In genomic region chr14:73758392-73759182, GRCh38 we compare ENCODE assay signal across 1 cellular context.
TF ChIP-seq lines count a peak whose summit lies in the region.

No MANE protein-coding gene starts in this region.

TF ChIP-seq in HepG2, 621 proteins besides CTCF, POLR2A, EP300 and RAD21 (continued from another document and continues in another):
- TF ChIP-seq TFDP2 (CRISPR knock-in tag; IDR thresholded peaks at IDR 0.05) (no peak), ELF3 (CRISPR knock-in tag; IDR thresholded peaks at IDR 0.05) (no peak), ZNF274 (CRISPR knock-in tag; IDR thresholded peaks at IDR 0.05) (peak; percentile 53; the same call in 1 of the 2 replicates), ZSCAN9 (CRISPR knock-in tag; IDR thresholded peaks at IDR 0.05; ENCODE audit: borderline replicate concordance) (0 out of 2 replicates have a peak, but pooled peaks have one; percentile 25), EEA1 (CRISPR knock-in tag; IDR thresholded peaks at IDR 0.05; ENCODE audit: borderline replicate concordance) (peak; percentile 19; the same call in 1 of the 2 replicates), ZFY (CRISPR knock-in tag; IDR thresholded peaks at IDR 0.05) (peak; percentile 46; the same call in 1 of the 2 replicates), ZNF180 (CRISPR knock-in tag; IDR thresholded peaks at IDR 0.05; ENCODE audit: borderline replicate concordance, low read depth) (no peak), HES4 (CRISPR knock-in tag; IDR thresholded peaks at IDR 0.05; ENCODE audit: borderline replicate concordance) (peak; percentile 21; the same call in 1 of the 2 replicates), RCOR2 (CRISPR knock-in tag; IDR thresholded peaks at IDR 0.05) (0 out of 2 replicates have a peak, but pooled peaks have one; percentile 22), ARNT2 (CRISPR knock-in tag; IDR thresholded peaks at IDR 0.05; ENCODE audit: low read depth) (peak; percentile 42; the same call in 1 of the 2 replicates), MTA1 (CRISPR knock-in tag; IDR thresholded peaks at IDR 0.05; ENCODE audit: borderline replicate concordance) (peak; percentile 10; the same call in 1 of the 2 replicates), MEF2D (CRISPR knock-in tag; IDR thresholded peaks at IDR 0.05) (0 out of 2 replicates have a peak, but pooled peaks have one; percentile 26), ZNF557 (CRISPR knock-in tag; IDR thresholded peaks at IDR 0.05) (0 out of 2 replicates have a peak, but pooled peaks have one; percentile 51), ZNF317 (CRISPR knock-in tag; IDR thresholded peaks at IDR 0.05) (peak; percentile 66; the same call in 1 of the 2 replicates), RBFOX2 (IDR thresholded peaks at IDR 0.05; ENCODE audit: low read depth, low read length) (peak; percentile 25; the same call in 1 of the 2 replicates), TAF15 (IDR thresholded peaks at IDR 0.05; ENCODE audit: low read depth, low read length, poor library complexity, severe bottlenecking) (peak; percentile 75), ZNF576 (CRISPR knock-in tag; IDR thresholded peaks at IDR 0.05) (peak; percentile 27; the same call in 1 of the 2 replicates), PHF20 (CRISPR knock-in tag; IDR thresholded peaks at IDR 0.05) (0 out of 2 replicates have a peak, but pooled peaks have one; percentile 4), DMAP1 (CRISPR knock-in tag; IDR thresholded peaks at IDR 0.05) (peak; percentile 49; the same call in 1 of the 2 replicates), NCOA5 (CRISPR knock-in tag; IDR thresholded peaks at IDR 0.05) (no peak), ZNF670 (CRISPR knock-in tag; IDR thresholded peaks at IDR 0.05; ENCODE audit: borderline replicate concordance) (0 out of 2 replicates have a peak, but pooled peaks have one; percentile 68), HNF4A (CRISPR knock-in tag; IDR thresholded peaks at IDR 0.05) (0 out of 2 replicates have a peak, but pooled peaks have one; percentile 20), SAP130 (CRISPR knock-in tag; IDR thresholded peaks at IDR 0.05; ENCODE audit: low read depth) (peak; percentile 71), SMC3 (IDR thresholded peaks at IDR 0.05; ENCODE audit: low read length) (peak; percentile 55), STAT5B (CRISPR knock-in tag; IDR thresholded peaks at IDR 0.05) (no peak), IRF9 (CRISPR knock-in tag; IDR thresholded peaks at IDR 0.05; ENCODE audit: borderline replicate concordance) (peak; percentile 23; the same call in 1 of the 2 replicates), GABPB1 (CRISPR knock-in tag; IDR thresholded peaks at IDR 0.05) (peak; percentile 38), KAT7 (CRISPR knock-in tag; IDR thresholded peaks at IDR 0.05; ENCODE audit: borderline replicate concordance) (peak; percentile 23; the same call in 1 of the 2 replicates), CBX1 (IDR thresholded peaks at IDR 0.05; ENCODE audit: low read depth) (peak; percentile 29), ZNF776 (CRISPR knock-in tag; IDR thresholded peaks at IDR 0.05) (peak; percentile 45; the same call in 1 of the 2 replicates), SALL1 (CRISPR knock-in tag; IDR thresholded peaks at IDR 0.05) (peak; percentile 14; the same call in 1 of the 2 replicates), TAF1 (CRISPR knock-in tag; IDR thresholded peaks at IDR 0.05) (peak; percentile 12; the same call in 1 of the 2 replicates), NONO (IDR thresholded peaks at IDR 0.05) (no peak), NONO (CRISPR knock-in tag; conservative IDR thresholded peaks at IDR 0.05) (0 out of 2 replicates have a peak, but pooled peaks have one; percentile 14), MAFG (CRISPR knock-in tag; IDR thresholded peaks at IDR 0.05) (0 out of 2 replicates have a peak, but pooled peaks have one; percentile 32), ZNF33A (CRISPR knock-in tag; IDR thresholded peaks at IDR 0.05; ENCODE audit: borderline replicate concordance) (no peak), TFAP4 (IDR thresholded peaks at IDR 0.05; ENCODE audit: borderline replicate concordance, low read depth) (peak; percentile 84), ZNF331 (CRISPR knock-in tag; IDR thresholded peaks at IDR 0.05) (0 out of 2 replicates have a peak, but pooled peaks have one; percentile 27), KDM5A (IDR thresholded peaks at IDR 0.05; ENCODE audit: borderline replicate concordance, low read length) (0 out of 2 replicates have a peak, but pooled peaks have one; percentile 16), FOSL1 (CRISPR knock-in tag; IDR thresholded peaks at IDR 0.05; ENCODE audit: borderline replicate concordance) (no peak), HMG20A (CRISPR knock-in tag; IDR thresholded peaks at IDR 0.05; ENCODE audit: borderline replicate concordance) (peak; percentile 25; the same call in 1 of the 2 replicates), PHF8 (CRISPR knock-in tag; IDR thresholded peaks at IDR 0.05) (peak; percentile 38), FOSL2 (CRISPR knock-in tag; IDR thresholded peaks at IDR 0.05) (peak; percentile 52; the same call in 1 of the 2 replicates), ZC3H13 (CRISPR knock-in tag; IDR thresholded peaks at IDR 0.05) (0 out of 2 replicates have a peak, but pooled peaks have one; percentile 31), STAG1 (CRISPR knock-in tag; IDR thresholded peaks at IDR 0.05) (peak; percentile 68), HIVEP1 (CRISPR knock-in tag; IDR thresholded peaks at IDR 0.05) (peak; percentile 67; the same call in 1 of the 2 replicates), SPEN (CRISPR knock-in tag; IDR thresholded peaks at IDR 0.05; ENCODE audit: low read depth) (peak; percentile 41; the same call in 1 of the 2 replicates), LCORL (IDR thresholded peaks at IDR 0.05) (no peak), LCORL (CRISPR knock-in tag; IDR thresholded peaks at IDR 0.05) (peak; percentile 70; the same call in 1 of the 2 replicates), MYC (CRISPR knock-in tag; IDR thresholded peaks at IDR 0.05; ENCODE audit: borderline replicate concordance) (peak; percentile 42; the same call in 1 of the 2 replicates), ZNF501 (CRISPR knock-in tag; IDR thresholded peaks at IDR 0.05) (peak; percentile 49), MEIS2 (CRISPR knock-in tag; IDR thresholded peaks at IDR 0.05) (0 out of 2 replicates have a peak, but pooled peaks have one; percentile 24), TGIF2 (CRISPR knock-in tag; IDR thresholded peaks at IDR 0.05) (no peak)
- TF ChIP-seq, protein P1, sequence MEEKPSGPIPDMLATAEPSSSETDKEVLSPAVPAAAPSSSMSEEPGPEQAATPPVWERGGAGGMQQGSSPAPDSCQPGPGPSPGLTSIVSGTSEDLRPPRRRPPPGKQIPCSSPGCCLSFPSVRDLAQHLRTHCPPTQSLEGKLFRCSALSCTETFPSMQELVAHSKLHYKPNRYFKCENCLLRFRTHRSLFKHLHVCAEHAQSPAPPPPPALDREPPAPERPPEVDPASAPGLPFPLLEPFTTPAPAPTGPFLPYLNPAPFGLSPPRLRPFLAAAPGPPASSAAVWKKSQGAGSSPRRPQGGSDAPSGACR (CRISPR knock-in tag; IDR thresholded peaks at IDR 0.05), result peak; percentile 88
- TF ChIP-seq, protein P2, sequence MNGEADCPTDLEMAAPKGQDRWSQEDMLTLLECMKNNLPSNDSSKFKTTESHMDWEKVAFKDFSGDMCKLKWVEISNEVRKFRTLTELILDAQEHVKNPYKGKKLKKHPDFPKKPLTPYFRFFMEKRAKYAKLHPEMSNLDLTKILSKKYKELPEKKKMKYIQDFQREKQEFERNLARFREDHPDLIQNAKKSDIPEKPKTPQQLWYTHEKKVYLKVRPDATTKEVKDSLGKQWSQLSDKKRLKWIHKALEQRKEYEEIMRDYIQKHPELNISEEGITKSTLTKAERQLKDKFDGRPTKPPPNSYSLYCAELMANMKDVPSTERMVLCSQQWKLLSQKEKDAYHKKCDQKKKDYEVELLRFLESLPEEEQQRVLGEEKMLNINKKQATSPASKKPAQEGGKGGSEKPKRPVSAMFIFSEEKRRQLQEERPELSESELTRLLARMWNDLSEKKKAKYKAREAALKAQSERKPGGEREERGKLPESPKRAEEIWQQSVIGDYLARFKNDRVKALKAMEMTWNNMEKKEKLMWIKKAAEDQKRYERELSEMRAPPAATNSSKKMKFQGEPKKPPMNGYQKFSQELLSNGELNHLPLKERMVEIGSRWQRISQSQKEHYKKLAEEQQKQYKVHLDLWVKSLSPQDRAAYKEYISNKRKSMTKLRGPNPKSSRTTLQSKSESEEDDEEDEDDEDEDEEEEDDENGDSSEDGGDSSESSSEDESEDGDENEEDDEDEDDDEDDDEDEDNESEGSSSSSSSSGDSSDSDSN (CRISPR knock-in tag; IDR thresholded peaks at IDR 0.05), result peak; percentile 54
- TF ChIP-seq, protein P3, sequence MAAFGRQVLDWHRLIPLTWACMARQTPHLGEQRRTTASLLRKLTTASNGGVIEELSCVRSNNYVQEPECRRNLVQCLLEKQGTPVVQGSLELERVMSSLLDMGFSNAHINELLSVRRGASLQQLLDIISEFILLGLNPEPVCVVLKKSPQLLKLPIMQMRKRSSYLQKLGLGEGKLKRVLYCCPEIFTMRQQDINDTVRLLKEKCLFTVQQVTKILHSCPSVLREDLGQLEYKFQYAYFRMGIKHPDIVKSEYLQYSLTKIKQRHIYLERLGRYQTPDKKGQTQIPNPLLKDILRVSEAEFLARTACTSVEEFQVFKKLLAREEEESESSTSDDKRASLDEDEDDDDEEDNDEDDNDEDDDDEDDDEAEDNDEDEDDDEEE (CRISPR knock-in tag; IDR thresholded peaks at IDR 0.05), result 0 out of 2 replicates have a peak, but pooled peaks have one; percentile 69
- TF ChIP-seq, protein P4, sequence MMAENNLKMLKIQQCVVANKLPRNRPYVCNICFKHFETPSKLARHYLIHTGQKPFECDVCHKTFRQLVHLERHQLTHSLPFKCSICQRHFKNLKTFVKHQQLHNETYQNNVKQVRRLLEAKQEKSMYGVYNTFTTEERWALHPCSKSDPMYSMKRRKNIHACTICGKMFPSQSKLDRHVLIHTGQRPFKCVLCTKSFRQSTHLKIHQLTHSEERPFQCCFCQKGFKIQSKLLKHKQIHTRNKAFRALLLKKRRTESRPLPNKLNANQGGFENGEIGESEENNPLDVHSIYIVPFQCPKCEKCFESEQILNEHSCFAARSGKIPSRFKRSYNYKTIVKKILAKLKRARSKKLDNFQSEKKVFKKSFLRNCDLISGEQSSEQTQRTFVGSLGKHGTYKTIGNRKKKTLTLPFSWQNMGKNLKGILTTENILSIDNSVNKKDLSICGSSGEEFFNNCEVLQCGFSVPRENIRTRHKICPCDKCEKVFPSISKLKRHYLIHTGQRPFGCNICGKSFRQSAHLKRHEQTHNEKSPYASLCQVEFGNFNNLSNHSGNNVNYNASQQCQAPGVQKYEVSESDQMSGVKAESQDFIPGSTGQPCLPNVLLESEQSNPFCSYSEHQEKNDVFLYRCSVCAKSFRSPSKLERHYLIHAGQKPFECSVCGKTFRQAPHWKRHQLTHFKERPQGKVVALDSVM (CRISPR knock-in tag; IDR thresholded peaks at IDR 0.05), result peak; percentile 98
- TF ChIP-seq, protein P5, sequence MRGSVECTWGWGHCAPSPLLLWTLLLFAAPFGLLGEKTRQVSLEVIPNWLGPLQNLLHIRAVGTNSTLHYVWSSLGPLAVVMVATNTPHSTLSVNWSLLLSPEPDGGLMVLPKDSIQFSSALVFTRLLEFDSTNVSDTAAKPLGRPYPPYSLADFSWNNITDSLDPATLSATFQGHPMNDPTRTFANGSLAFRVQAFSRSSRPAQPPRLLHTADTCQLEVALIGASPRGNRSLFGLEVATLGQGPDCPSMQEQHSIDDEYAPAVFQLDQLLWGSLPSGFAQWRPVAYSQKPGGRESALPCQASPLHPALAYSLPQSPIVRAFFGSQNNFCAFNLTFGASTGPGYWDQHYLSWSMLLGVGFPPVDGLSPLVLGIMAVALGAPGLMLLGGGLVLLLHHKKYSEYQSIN (CRISPR knock-in tag; IDR thresholded peaks at IDR 0.05; ENCODE audit: borderline replicate concordance), result no peak
- TF ChIP-seq, protein P6, sequence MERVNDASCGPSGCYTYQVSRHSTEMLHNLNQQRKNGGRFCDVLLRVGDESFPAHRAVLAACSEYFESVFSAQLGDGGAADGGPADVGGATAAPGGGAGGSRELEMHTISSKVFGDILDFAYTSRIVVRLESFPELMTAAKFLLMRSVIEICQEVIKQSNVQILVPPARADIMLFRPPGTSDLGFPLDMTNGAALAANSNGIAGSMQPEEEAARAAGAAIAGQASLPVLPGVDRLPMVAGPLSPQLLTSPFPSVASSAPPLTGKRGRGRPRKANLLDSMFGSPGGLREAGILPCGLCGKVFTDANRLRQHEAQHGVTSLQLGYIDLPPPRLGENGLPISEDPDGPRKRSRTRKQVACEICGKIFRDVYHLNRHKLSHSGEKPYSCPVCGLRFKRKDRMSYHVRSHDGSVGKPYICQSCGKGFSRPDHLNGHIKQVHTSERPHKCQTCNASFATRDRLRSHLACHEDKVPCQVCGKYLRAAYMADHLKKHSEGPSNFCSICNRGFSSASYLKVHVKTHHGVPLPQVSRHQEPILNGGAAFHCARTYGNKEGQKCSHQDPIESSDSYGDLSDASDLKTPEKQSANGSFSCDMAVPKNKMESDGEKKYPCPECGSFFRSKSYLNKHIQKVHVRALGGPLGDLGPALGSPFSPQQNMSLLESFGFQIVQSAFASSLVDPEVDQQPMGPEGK (CRISPR knock-in tag; IDR thresholded peaks at IDR 0.05), result peak; percentile 61
- TF ChIP-seq, protein P7, sequence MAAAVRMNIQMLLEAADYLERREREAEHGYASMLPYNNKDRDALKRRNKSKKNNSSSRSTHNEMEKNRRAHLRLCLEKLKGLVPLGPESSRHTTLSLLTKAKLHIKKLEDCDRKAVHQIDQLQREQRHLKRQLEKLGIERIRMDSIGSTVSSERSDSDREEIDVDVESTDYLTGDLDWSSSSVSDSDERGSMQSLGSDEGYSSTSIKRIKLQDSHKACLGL (CRISPR knock-in tag; IDR thresholded peaks at IDR 0.05), result peak; percentile 21; the same call in 1 of the 2 replicates
